Comparison of ENCODE assay signal across 18 cellular contexts in genomic region chr3:128276577-128277183, GRCh38.
DNase-seq lines count a peak whose midpoint lies in the region; ATAC-seq and TF ChIP-seq lines count a peak whose summit lies in the region.
"Had no signal": no experiment of that assay in that cellular context is flagged by ENCODE, and none has a peak within 500 bp of the region (broad histone marks: within the 10 kb centered on the region; RNA-seq: fewer than 3 reads in every experiment).

No MANE protein-coding gene starts in this region.

- H2BK15ac ChIP-seq in neuronal stem cell (ENCODE audit: low read length), result no peak overlapping the region

- H3K36me3 ChIP-seq in neuronal stem cell (replicated peaks in 1 of 2; ENCODE audit: control insufficient read depth in 2 of 2, insufficient read depth in 2 of 2, low read length in 2 of 2) (no peaks in the 10 kb centered on the region), uterus (no peaks in the 10 kb centered on the region)

- TF ChIP-seq POLR2A in uterus (IDR thresholded peaks at IDR 0.05), result no peak

- H2BK120ac ChIP-seq in neuronal stem cell (ENCODE audit: low read depth, low read length), result no peak overlapping the region

- H3K14ac ChIP-seq in neuronal stem cell (ENCODE audit: low read length), result no peak overlapping the region

- no peaks in the 10 kb centered on the region for H3K79me1 ChIP-seq in neuronal stem cell (ENCODE audit: low read depth, low read length)

- no peak for TF ChIP-seq CTCF in epithelial cell of esophagus (IDR thresholded peaks at IDR 0.05; ENCODE audit: insufficient read depth, low read depth, low read length, missing control alignments)
- no peak for TF ChIP-seq CTCF in uterus (IDR thresholded peaks at IDR 0.05)

- H3K4me3 ChIP-seq in right cardiac atrium (ENCODE audit: low read length) (no peak overlapping the region), epithelial cell of esophagus (ENCODE audit: low read length) (no peak overlapping the region), neuronal stem cell (ENCODE audit: low read length in 2 of 2) (no peak overlapping the region), uterus (no peak overlapping the region)
- H3K4me3 ChIP-seq: BLaER1 treated with 17β-estradiol and CSF1 and Interleukin-3, amounts not matched to agents 10 nM and 100 nM; GM12878; K562 had no signal

- 87% methylated on average over 5 of the region's 5 CpGs for WGBS in right cardiac atrium
- no CpG with 5 or more reads among the region's 5 CpGs for WGBS in neuronal stem cell (ENCODE audit: extremely low coverage in 2 of 2, insufficient read length in 2 of 2, insufficient replicate concordance in 1 of 2), 2 donors

- H2AK5ac ChIP-seq in neuronal stem cell (ENCODE audit: low read depth, low read length), result peak overlapping the region; percentile 34

- H3K9ac ChIP-seq in neuronal stem cell (ENCODE audit: low read depth, low read length, poor library complexity), result no peak overlapping the region
- H3K9ac ChIP-seq: BLaER1 treated with 17β-estradiol and CSF1 and Interleukin-3, amounts not matched to agents 10 nM and 100 nM had no signal

- H2BK12ac ChIP-seq in neuronal stem cell (ENCODE audit: low read length), result no peak overlapping the region

- H3K9me3 ChIP-seq in right cardiac atrium (ENCODE audit: control insufficient read depth, low read length), result no peaks in the 10 kb centered on the region
- no peaks in the 10 kb centered on the region for H3K9me3 ChIP-seq in neuronal stem cell (replicated peaks in 1 of 2; ENCODE audit: control insufficient read depth in 2 of 2, insufficient read depth in 1 of 2, low read depth in 1 of 2, low read length in 2 of 2)
- no peaks in the 10 kb centered on the region for H3K9me3 ChIP-seq in uterus
- H3K9me3 ChIP-seq: BLaER1 treated with 17β-estradiol and CSF1 and Interleukin-3, amounts not matched to agents 10 nM and 100 nM had no signal

- no peak overlapping the region for H3K23ac ChIP-seq in neuronal stem cell (ENCODE audit: low read depth, low read length, poor library complexity)

- H2AFZ ChIP-seq in neuronal stem cell (ENCODE audit: low read length), result no peak overlapping the region

- H3K4me2 ChIP-seq in neuronal stem cell (ENCODE audit: insufficient read depth, low read length, poor library complexity, severe bottlenecking), result no peak overlapping the region
- H3K4me2 ChIP-seq: BLaER1 treated with 17β-estradiol and CSF1 and Interleukin-3, amounts not matched to agents 10 nM and 100 nM had no signal

- ATAC-seq in right cardiac atrium (no peak), Right ventricle myocardium superior (ENCODE audit: poor library complexity) (no peak), GM21390 (IDR thresholded peaks at IDR 0.05; ENCODE audit: unreplicated experiment) (no peak)
- ATAC-seq: GM12878, K562 had no signal

- H3K27me3 ChIP-seq in right cardiac atrium (ENCODE audit: control insufficient read depth, insufficient read depth), result no peaks in the 10 kb centered on the region
- H3K27me3 ChIP-seq in neuronal stem cell (ENCODE audit: control insufficient read depth in 3 of 3, insufficient read depth in 3 of 3, low read depth in 1 of 3, low read length in 3 of 3), result no peaks in the 10 kb centered on the region
- no peaks in the 10 kb centered on the region for H3K27me3 ChIP-seq in uterus
- H3K27me3 ChIP-seq: BLaER1 treated with 17β-estradiol and CSF1 and Interleukin-3, amounts not matched to agents 10 nM and 100 nM had no signal

- H3K18ac ChIP-seq in neuronal stem cell (ENCODE audit: low read length), result no peak overlapping the region

- H3K27ac ChIP-seq in right cardiac atrium (ENCODE audit: low read length), result no peak overlapping the region
- no peak overlapping the region for H3K27ac ChIP-seq in neuronal stem cell (replicated peaks; ENCODE audit: low read length)
- peak overlapping the region; percentile 8 to 82 for H3K27ac ChIP-seq in uterus
- H3K27ac ChIP-seq: BLaER1 treated with 17β-estradiol and CSF1 and Interleukin-3, amounts not matched to agents 10 nM and 100 nM; HL-60 had no signal

- no peak overlapping the region for H3K4ac ChIP-seq in neuronal stem cell (ENCODE audit: low read length)

- intact Hi-C loops in right cardiac atrium (cut with DNase I) (no loop called here), Right ventricle myocardium superior (cut with DNase I) (no loop called here), uterus (cut with DNase I; ENCODE audit: low total_unique reads) (no loop called here)

- peaks cover 21% of the 10 kb centered on the region for H3K4me1 ChIP-seq in right cardiac atrium (ENCODE audit: control insufficient read depth, insufficient read depth, low read length)
- H3K4me1 ChIP-seq in neuronal stem cell (ENCODE audit: control insufficient read depth in 2 of 2, insufficient read depth in 1 of 2, low read depth in 1 of 2, low read length in 2 of 2), result peaks cover 22 to 30% of the 10 kb centered on the region in 2 donors
- H3K4me1 ChIP-seq in uterus, result peaks cover 16 to 22% of the 10 kb centered on the region in 2 donors
- H3K4me1 ChIP-seq: BLaER1 treated with 17β-estradiol and CSF1 and Interleukin-3, amounts not matched to agents 10 nM and 100 nM had no signal

- H2BK5ac ChIP-seq in neuronal stem cell (ENCODE audit: low read length), result no peak overlapping the region

- no peak overlapping the region for H4K8ac ChIP-seq in neuronal stem cell (ENCODE audit: low read depth, low read length)

- no peak overlapping the region for H4K91ac ChIP-seq in neuronal stem cell (ENCODE audit: low read depth, low read length, poor library complexity)

- DNase-seq in right cardiac atrium (peak in 2 of 3 donors; percentile 52 to 64), Right ventricle myocardium superior (no peak), epithelial cell of esophagus (ENCODE audit: low read depth) (peak; percentile 9), neuronal stem cell (ENCODE audit: low spot score) (no peak), uterus (no peak), NCI-H510A treated with DMSO at 0.1 percent for 48 hours (lab: John Stamatoyannopoulos, UW) (no peak), NCI-H2227 treated with DMSO at 0.1 percent for 48 hours (lab: John Stamatoyannopoulos, UW) (no peak)
- DNase-seq: COR-L47, DMS53, NCI-H1436 treated with DMSO at 0.1 percent for 48 hours, NCI-H2081, NCI-H345, SHP77 treated with DMSO at 0.1 percent for 48 hours had no signal

Comparison
In these comparisons a context has a peak if more than half of its experiments do, and no peak if none do; other contexts are left out.
1. DNase-seq: peak in right cardiac atrium (2 of 3) and epithelial cell of esophagus (single experiment); none in Right ventricle myocardium superior (single experiment), neuronal stem cell (single experiment), uterus (0 of 2), NCI-H510A treated with DMSO at 0.1 percent for 48 hours (single experiment) and NCI-H2227 treated with DMSO at 0.1 percent for 48 hours (single experiment).
2. H3K27ac ChIP-seq: peak in uterus (2 of 2); none in right cardiac atrium (single experiment) and neuronal stem cell (single experiment).